ENCODE assay signal across 16 cellular contexts in genomic region chr20:45848421-45848820, GRCh38. TPM values are rescaled to one million over a fixed set of nuclear protein-coding genes. Genes with fewer than 3 reads are reported as not detected.
DNase-seq lines count a peak whose midpoint lies in the region; ATAC-seq and TF ChIP-seq lines count a peak whose summit lies in the region.
"Had no signal": no experiment of that assay in that cellular context is flagged by ENCODE, and none has a peak within 500 bp of the region (broad histone marks: within the 10 kb centered on the region; RNA-seq: fewer than 3 reads in every experiment).

No MANE protein-coding gene starts in this region.

- H3K4me3 Mint-ChIP-seq in GM23338 (no peak overlapping the region), WTC11 (no peak overlapping the region), nephron progenitor cell (no peak overlapping the region), Caco-2 (ENCODE audit: unreplicated experiment) (no peak overlapping the region)
- H3K4me3 Mint-ChIP-seq in activated CD8-positive, alpha-beta memory T cell treated with anti-CD3 and anti-CD28 coated beads, Interleukin-2, amount 10 ng/mL, durations not matched to agents 7 days and 5 days: no peak overlapping the region
- H3K4me3 Mint-ChIP-seq: B cell; CD4-positive, alpha-beta T cell had no signal

- no peak overlapping the region for H2BK15ac ChIP-seq in mesenchymal stem cell (ENCODE audit: low read depth, poor library complexity, severe bottlenecking)

- CTCF ChIA-PET in WTC11 (lab: Charles Lee) (interaction anchor here (2.0 kb wide), 1 partner anchor 41 kb away, joined by 4 read pairs; no protein-coding TSS in a partner anchor), Caco-2 (lab: Charles Lee) (no interaction called here)
- CTCF ChIA-PET in activated CD8-positive, alpha-beta memory T cell treated with anti-CD3 and anti-CD28 coated beads, Interleukin-2, amount 10 ng/mL, durations not matched to agents 7 days and 5 days (lab: Charles Lee): interaction anchor here (1.0 kb wide), 1 partner anchor 20 kb away, joined by 3 read pairs; no protein-coding TSS in a partner anchor

- H3K36me3 Mint-ChIP-seq in GM23338 (ENCODE audit: low read depth) (peaks cover 36% of the 10 kb centered on the region), WTC11 (peaks cover 34% of the 10 kb centered on the region), nephron progenitor cell (ENCODE audit: low read depth) (peaks cover 30% of the 10 kb centered on the region), Caco-2 (ENCODE audit: insufficient read depth, unreplicated experiment) (peaks cover 22% of the 10 kb centered on the region)
- peaks cover 17% of the 10 kb centered on the region for H3K36me3 Mint-ChIP-seq in activated CD8-positive, alpha-beta memory T cell treated with anti-CD3 and anti-CD28 coated beads, Interleukin-2, amount 10 ng/mL, durations not matched to agents 7 days and 5 days

- H3K18ac ChIP-seq in mesenchymal stem cell (ENCODE audit: low read depth in 1 of 2, low read length in 2 of 2): no peak overlapping the region

- peaks cover 19% of the 10 kb centered on the region for H3K4me1 ChIP-seq in GM23338 (ENCODE audit: insufficient read depth)
- peaks cover 2% of the 10 kb centered on the region for H3K4me1 ChIP-seq in mesenchymal stem cell (ENCODE audit: control insufficient read depth, insufficient read depth, low read depth, low read length)
- no peaks in the 10 kb centered on the region for H3K4me1 ChIP-seq in Caco-2

- H3K9me2 ChIP-seq in GM23338 (ENCODE audit: insufficient read depth): no peaks in the 10 kb centered on the region

- no peak overlapping the region for H2AK5ac ChIP-seq in mesenchymal stem cell (ENCODE audit: low read length, severe bottlenecking)

- POLR2A ChIA-PET in WTC11 (lab: Charles Lee) (no interaction called here), Caco-2 (lab: Charles Lee) (no interaction called here)

- no peak overlapping the region for H2BK5ac ChIP-seq in mesenchymal stem cell (ENCODE audit: low read depth, low read length, poor library complexity, severe bottlenecking)

- H2AFZ ChIP-seq in GM23338 (no peak overlapping the region), mesenchymal stem cell (ENCODE audit: low read depth, low read length) (no peak overlapping the region)

- H3F3A ChIP-seq in GM23338 (replicated peaks; ENCODE audit: low read depth): no peaks in the 10 kb centered on the region; the same call in 1 of the 2 replicates

- H3K27me3 Mint-ChIP-seq in GM23338 (ENCODE audit: insufficient read depth, low read depth, poor library complexity): peaks cover 11% of the 10 kb centered on the region
- H3K27me3 Mint-ChIP-seq in WTC11 (ENCODE audit: low read depth): no peaks in the 10 kb centered on the region
- no peaks in the 10 kb centered on the region for H3K27me3 Mint-ChIP-seq in nephron progenitor cell (ENCODE audit: low read depth, poor library complexity)
- H3K27me3 Mint-ChIP-seq in activated CD8-positive, alpha-beta memory T cell treated with anti-CD3 and anti-CD28 coated beads, Interleukin-2, amount 10 ng/mL, durations not matched to agents 7 days and 5 days: no peaks in the 10 kb centered on the region
- H3K27me3 Mint-ChIP-seq in Caco-2 (ENCODE audit: insufficient read depth, unreplicated experiment): no peaks in the 10 kb centered on the region
- H3K27me3 Mint-ChIP-seq: B cell; CD4-positive, alpha-beta T cell had no signal

- 96% methylated on average over 8 of the region's 8 CpGs for WGBS in mesenchymal stem cell

- H3K14ac ChIP-seq in mesenchymal stem cell (ENCODE audit: low read length in 2 of 2): no peak overlapping the region

- TF ChIP-seq CTCF in GM23338 (conservative IDR thresholded peaks at IDR 0.05; ENCODE audit: low read depth in 2 of 2) (no peak), WTC11 (IDR thresholded peaks at IDR 0.05) (no peak), nephron progenitor cell (IDR thresholded peaks at IDR 0.05) (no peak), Caco-2 (IDR thresholded peaks at IDR 0.05; ENCODE audit: insufficient read depth in 1 of 2, low read depth in 1 of 2, low read length in 1 of 2, severe bottlenecking in 1 of 2, unreplicated experiment in 1 of 2) (no peak)

- H2BK12ac ChIP-seq in mesenchymal stem cell (ENCODE audit: low read length in 2 of 2): no peak overlapping the region

- no peaks in the 10 kb centered on the region for H4K20me1 ChIP-seq in GM23338 (replicated peaks; ENCODE audit: insufficient read depth)

- H2BK120ac ChIP-seq in mesenchymal stem cell (ENCODE audit: low read depth, low read length): no peak overlapping the region

- ATAC-seq in GM23338 (no peak), WTC11 (no peak), HG02678 (IDR thresholded peaks at IDR 0.05; ENCODE audit: unreplicated experiment) (no peak)
- ATAC-seq in activated CD8-positive, alpha-beta memory T cell treated with anti-CD3 and anti-CD28 coated beads, Interleukin-2, amount 10 ng/mL, durations not matched to agents 7 days and 5 days: no peak
- ATAC-seq: HCT116 had no signal

- H3K27ac ChIP-seq in GM23338 (ENCODE audit: low read depth) (no peak overlapping the region), cingulate gyrus (ENCODE audit: low read depth, low read length) (peak overlapping the region; percentile 20), mesenchymal stem cell (ENCODE audit: low read length, poor library complexity, severe bottlenecking) (no peak overlapping the region)

- H3K79me1 ChIP-seq in mesenchymal stem cell (replicated peaks; ENCODE audit: low read length, poor library complexity, severe bottlenecking): peaks cover 25% of the 10 kb centered on the region

- H3K9me3 Mint-ChIP-seq in GM23338 (no peaks in the 10 kb centered on the region), WTC11 (no peaks in the 10 kb centered on the region), nephron progenitor cell (no peaks in the 10 kb centered on the region), Caco-2 (ENCODE audit: unreplicated experiment) (no peaks in the 10 kb centered on the region)
- no peaks in the 10 kb centered on the region for H3K9me3 Mint-ChIP-seq in activated CD8-positive, alpha-beta memory T cell treated with anti-CD3 and anti-CD28 coated beads, Interleukin-2, amount 10 ng/mL, durations not matched to agents 7 days and 5 days (ENCODE audit: low read depth)
- H3K9me3 Mint-ChIP-seq: CD4-positive, alpha-beta T cell had no signal

- H3K23ac ChIP-seq in mesenchymal stem cell (ENCODE audit: low read length in 2 of 2): peak overlapping the region in 1 of 2 experiments; percentile 48

- H3K36me3 ChIP-seq in GM23338 (ENCODE audit: insufficient read depth) (peaks cover 15% of the 10 kb centered on the region), mesenchymal stem cell (ENCODE audit: control insufficient read depth in 1 of 2, insufficient read depth in 2 of 2, low read depth in 1 of 2, low read length in 2 of 2) (peaks cover 38 to 72% of the 10 kb centered on the region in 2 experiments), Caco-2 (ENCODE audit: control insufficient read depth, insufficient read depth, low read length) (0 out of 2 replicates have a peak, but pooled peaks cover 2% of the 10 kb centered on the region)

- H4K8ac ChIP-seq in mesenchymal stem cell (ENCODE audit: low read length): no peak overlapping the region

- no peak overlapping the region for H3K4me2 ChIP-seq in GM23338
- H3K4me2 ChIP-seq in mesenchymal stem cell (ENCODE audit: low read length, poor library complexity, severe bottlenecking): no peak overlapping the region

- intact Hi-C loops in Caco-2 (cut with micrococcal nuclease; ENCODE audit: unreplicated experiment): no loop called here

- H3K79me2 ChIP-seq in GM23338 (replicated peaks; ENCODE audit: insufficient read depth): peaks cover 11% of the 10 kb centered on the region

- BruUV-seq in Caco-2 (replicated peaks; lab: Mats Ljungman, UMichigan): no TSS peak

- peaks cover 17% of the 10 kb centered on the region for H3K4me1 Mint-ChIP-seq in GM23338
- H3K4me1 Mint-ChIP-seq in WTC11: peaks cover 22% of the 10 kb centered on the region
- peaks cover 4% of the 10 kb centered on the region for H3K4me1 Mint-ChIP-seq in nephron progenitor cell
- no peaks in the 10 kb centered on the region for H3K4me1 Mint-ChIP-seq in activated CD8-positive, alpha-beta memory T cell treated with anti-CD3 and anti-CD28 coated beads, Interleukin-2, amount 10 ng/mL, durations not matched to agents 7 days and 5 days
- peaks cover 2% of the 10 kb centered on the region for H3K4me1 Mint-ChIP-seq in Caco-2 (ENCODE audit: low read depth, unreplicated experiment)
- H3K4me1 Mint-ChIP-seq: B cell had no signal

- no peak overlapping the region for H3K4me3 ChIP-seq in GM23338
- no peak overlapping the region for H3K4me3 ChIP-seq in mesenchymal stem cell (ENCODE audit: insufficient read depth in 1 of 2, low read depth in 1 of 2, low read length in 2 of 2)
- H3K4me3 ChIP-seq in Caco-2 (ENCODE audit: low read depth, low read length): no peak overlapping the region

- H3K9ac ChIP-seq in mesenchymal stem cell (ENCODE audit: low read length): no peak overlapping the region

- H4K91ac ChIP-seq in mesenchymal stem cell (ENCODE audit: low read length): peak overlapping the region; percentile 7

- H3K27ac Mint-ChIP-seq in GM23338 (peak overlapping the region; percentile 47; the same call in 1 of the 2 replicates), WTC11 (peak overlapping the region; percentile 69; the same call in 1 of the 2 replicates), nephron progenitor cell (no peak overlapping the region), Caco-2 (ENCODE audit: unreplicated experiment) (no peak overlapping the region)
- no peak overlapping the region for H3K27ac Mint-ChIP-seq in activated CD8-positive, alpha-beta memory T cell treated with anti-CD3 and anti-CD28 coated beads, Interleukin-2, amount 10 ng/mL, durations not matched to agents 7 days and 5 days
- H3K27ac Mint-ChIP-seq: B cell; CD4-positive, alpha-beta T cell had no signal

- H3K27me3 ChIP-seq in GM23338 (ENCODE audit: insufficient read depth): no peaks in the 10 kb centered on the region
- no peaks in the 10 kb centered on the region for H3K27me3 ChIP-seq in mesenchymal stem cell (ENCODE audit: control insufficient read depth in 1 of 2, insufficient read depth in 1 of 2, low read length in 2 of 2)
- H3K27me3 ChIP-seq in Caco-2 (replicated peaks; ENCODE audit: control insufficient read depth, insufficient read depth, low read length): no peaks in the 10 kb centered on the region

- DNase-seq in GM23338 (ENCODE audit: low spot score) (no peak), WTC11 (ENCODE audit: low spot score) (no peak), mesenchymal stem cell (no peak), nephron progenitor cell (no peak), Caco-2 (no peak)
- no peak for DNase-seq in activated CD8-positive, alpha-beta memory T cell treated with anti-CD3 and anti-CD28 coated beads, Interleukin-2, amount 10 ng/mL, durations not matched to agents 7 days and 5 days
- DNase-seq: C1 segment of cervical spinal cord; CD4-positive, alpha-beta T cell; DMS153; DMS79 treated with DMSO at 0.1 percent for 48 hours; EL had no signal

- H3K9me3 ChIP-seq in mesenchymal stem cell (ENCODE audit: control insufficient read depth, low read length) (no peaks in the 10 kb centered on the region), Caco-2 (no peaks in the 10 kb centered on the region)

- no peak overlapping the region for H3K4ac ChIP-seq in mesenchymal stem cell (ENCODE audit: low read depth in 1 of 2, low read length in 2 of 2)

RNA-seq across cellular contexts. Expression of gene ACOT8, which starts 8.8 kb away (rescaled TPM):
- 55.6 and 75.2 TPM in 2 replicates for total RNA-seq in GM23338 (2014; rRNA removed; shearing (Covaris generic))
- 42.0 and 43.1 TPM in 2 replicates for polyA plus RNA-seq in GM23338 (2016; fragmentation: Nextera tagmentation; extraction: Ambion mirVana)
- total RNA-seq in WTC11 (2021) (38.1 to 41.1 TPM (median 39.4 TPM) in 3 replicates), Caco-2 (2022) (35.1 and 36.2 TPM in 2 replicates)
- polyA plus RNA-seq in mesenchymal stem cell (2013, experiment 1 of 2): 16.3 TPM
- polyA plus RNA-seq in mesenchymal stem cell (2013, experiment 2 of 2): 16.8 TPM
- 10 to 100 TPM; 36.1 TPM for total RNA-seq in activated CD8-positive, alpha-beta memory T cell treated with anti-CD3 and anti-CD28 coated beads, Interleukin-2, amount 10 ng/mL, durations not matched to agents 7 days and 5 days

RNA-seq across cellular contexts. Expression of gene ZSWIM3, which starts 9.0 kb away (rescaled TPM):
- total RNA-seq in GM23338 (2014; rRNA removed; shearing (Covaris generic)): 7.5 and 8.2 TPM in 2 replicates
- 2.0 and 3.0 TPM in 2 replicates for polyA plus RNA-seq in GM23338 (2016; fragmentation: Nextera tagmentation; extraction: Ambion mirVana)
- total RNA-seq in WTC11 (2021) (3.4 to 5.4 TPM (median 4.7 TPM) in 3 replicates), Caco-2 (2022) (6.1 and 6.4 TPM in 2 replicates)
- 1.5 TPM for polyA plus RNA-seq in mesenchymal stem cell (2013, experiment 1 of 2)
- polyA plus RNA-seq in mesenchymal stem cell (2013, experiment 2 of 2): 1.6 TPM
- total RNA-seq in activated CD8-positive, alpha-beta memory T cell treated with anti-CD3 and anti-CD28 coated beads, Interleukin-2, amount 10 ng/mL, durations not matched to agents 7 days and 5 days: 1 to 10 TPM; 4.5 to 6.5 TPM

RNA-seq across cellular contexts. Expression of gene SNX21, which starts 14.8 kb away (rescaled TPM):
- 26.7 and 31.5 TPM in 2 replicates for total RNA-seq in GM23338 (2014; rRNA removed; shearing (Covaris generic))
- 13.3 and 15.5 TPM in 2 replicates for polyA plus RNA-seq in GM23338 (2016; fragmentation: Nextera tagmentation; extraction: Ambion mirVana)
- 17.9 to 23.1 TPM (median 21.7 TPM) in 3 replicates for total RNA-seq in WTC11 (2021)
- polyA plus RNA-seq in mesenchymal stem cell (2013, experiment 1 of 2): 18.0 TPM
- polyA plus RNA-seq in mesenchymal stem cell (2013, experiment 2 of 2): 16.8 TPM
- total RNA-seq in activated CD8-positive, alpha-beta memory T cell treated with anti-CD3 and anti-CD28 coated beads, Interleukin-2, amount 10 ng/mL, durations not matched to agents 7 days and 5 days: 1 to 10 TPM in 1 of 2 experiments, under 1 TPM in 1; 0.96 to 1.1 TPM
- total RNA-seq in Caco-2 (2022): 14.1 and 15.6 TPM in 2 replicates

RNA-seq across cellular contexts. Expression of gene TNNC2, which starts 21.3 kb away (rescaled TPM):
- total RNA-seq in GM23338 (2014; rRNA removed; shearing (Covaris generic)): 0.59 TPM in 1 of 2 replicates, not detected in the other
- polyA plus RNA-seq in GM23338 (2016; fragmentation: Nextera tagmentation; extraction: Ambion mirVana): 32.5 and 33.3 TPM in 2 replicates
- total RNA-seq in WTC11 (2021): 2.7 to 3.6 TPM (median 3.0 TPM) in 3 replicates
- polyA plus RNA-seq in mesenchymal stem cell (2013, experiment 1 of 2): 0.19 TPM
- 0.21 TPM for polyA plus RNA-seq in mesenchymal stem cell (2013, experiment 2 of 2)
- not detected for total RNA-seq in activated CD8-positive, alpha-beta memory T cell treated with anti-CD3 and anti-CD28 coated beads, Interleukin-2, amount 10 ng/mL, durations not matched to agents 7 days and 5 days
- not detected in 2 replicates for total RNA-seq in Caco-2 (2022)
- total RNA-seq: B cell, H4 had no signal

RNA-seq across cellular contexts. Expression of gene ZSWIM1, which starts 32.6 kb away (rescaled TPM):
- total RNA-seq in GM23338 (2014; rRNA removed; shearing (Covaris generic)): 16.2 and 17.6 TPM in 2 replicates
- polyA plus RNA-seq in GM23338 (2016; fragmentation: Nextera tagmentation; extraction: Ambion mirVana): 11.5 and 12.7 TPM in 2 replicates
- total RNA-seq in WTC11 (2021) (15.2 to 17.4 TPM (median 17.0 TPM) in 3 replicates), Caco-2 (2022) (24.8 and 27.3 TPM in 2 replicates)
- polyA plus RNA-seq in mesenchymal stem cell (2013, experiment 1 of 2): 8.7 TPM
- 9.0 TPM for polyA plus RNA-seq in mesenchymal stem cell (2013, experiment 2 of 2)
- total RNA-seq in activated CD8-positive, alpha-beta memory T cell treated with anti-CD3 and anti-CD28 coated beads, Interleukin-2, amount 10 ng/mL, durations not matched to agents 7 days and 5 days: 1 to 10 TPM; 2.2 to 4.4 TPM

Comparison
In these comparisons a context has a peak if more than half of its experiments do, and no peak if none do; other contexts are left out.
1. H3K27ac Mint-ChIP-seq: peak in GM23338 (single experiment) and WTC11 (single experiment); none in nephron progenitor cell (single experiment), activated CD8-positive, alpha-beta memory T cell treated with anti-CD3 and anti-CD28 coated beads, Interleukin-2, amount 10 ng/mL, durations not matched to agents 7 days and 5 days (single experiment) and Caco-2 (single experiment).